ENCODE assay signal across 10 cellular contexts in the genomic region with DNA sequence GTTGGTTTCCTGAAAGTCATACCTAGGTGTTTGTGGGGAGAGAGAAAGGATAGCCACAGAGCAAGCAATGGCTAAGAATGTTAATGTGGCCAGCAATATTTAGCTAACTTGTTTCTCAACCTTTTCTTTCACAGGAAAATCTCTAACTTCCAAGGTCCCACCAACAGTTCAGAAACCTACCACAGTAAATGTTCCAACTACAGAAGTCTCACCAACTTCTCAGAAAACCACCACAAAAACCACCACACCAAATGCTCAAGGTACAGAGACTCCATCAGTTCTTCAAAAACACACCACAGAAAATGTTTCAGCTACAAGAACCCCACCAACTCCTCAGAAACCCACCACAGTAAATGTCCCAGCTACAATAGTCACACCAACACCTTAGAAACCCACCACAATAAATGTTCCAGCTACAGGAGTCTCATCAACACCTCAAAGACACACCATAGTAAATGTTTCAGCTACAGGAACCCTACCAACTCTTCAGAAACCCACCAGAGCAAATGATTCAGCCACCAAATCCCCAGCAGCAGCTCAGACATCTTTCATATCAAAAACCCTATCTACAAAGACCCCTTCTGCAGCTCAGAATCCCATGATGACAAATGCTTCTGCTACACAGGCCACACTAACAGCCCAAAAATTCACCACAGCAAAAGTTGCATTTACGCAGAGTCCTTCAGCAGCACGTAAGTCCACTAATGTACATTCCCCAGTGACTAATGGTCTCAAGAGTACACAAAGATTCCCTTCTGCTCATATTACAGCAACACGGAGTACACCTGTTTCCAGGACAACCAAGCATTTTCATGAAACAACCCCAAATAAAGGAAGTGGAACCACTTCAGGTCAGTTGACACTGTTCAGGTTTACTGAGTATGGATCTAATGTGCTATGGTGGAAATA. TPM values are rescaled to one million over a fixed set of nuclear protein-coding genes. Genes with fewer than 3 reads are reported as not detected.
DNase-seq lines count a peak whose midpoint lies in the region; ATAC-seq and TF ChIP-seq lines count a peak whose summit lies in the region.
"Had no signal": no experiment of that assay in that cellular context is flagged by ENCODE, and none has a peak within 500 bp of the region (broad histone marks: within the 10 kb centered on the region; RNA-seq: fewer than 3 reads in every experiment).

No MANE protein-coding gene starts in this region.

- ATAC-seq in activated CD4-positive, alpha-beta T cell treated with anti-CD3 and anti-CD28 coated beads for 36 hours: peak; percentile 67
- peak; percentile 69 for ATAC-seq in HG02798 (IDR thresholded peaks at IDR 0.05; ENCODE audit: poor library complexity, unreplicated experiment)
- ATAC-seq in stimulated activated effector memory CD8-positive, alpha-beta T cell treated with anti-CD3 and anti-CD28 coated beads, Interleukin-12 subunit alpha, Interleukin-12 subunit beta, amount 100 ng/mL, for 72 hours: peak; percentile 89

- H3K27me3 Mint-ChIP-seq in activated CD4-positive, alpha-beta T cell treated with anti-CD3 and anti-CD28 coated beads for 36 hours: no peaks in the 10 kb centered on the region

- H3K4me3 Mint-ChIP-seq in activated CD4-positive, alpha-beta T cell treated with anti-CD3 and anti-CD28 coated beads for 36 hours: peak overlapping the region; percentile 8
- peak overlapping the region; percentile 26 for H3K4me3 Mint-ChIP-seq in stimulated activated effector memory CD8-positive, alpha-beta T cell treated with anti-CD3 and anti-CD28 coated beads, Interleukin-12 subunit alpha, Interleukin-12 subunit beta, amount 100 ng/mL, for 72 hours

- peaks cover 69% of the 10 kb centered on the region for H3K4me1 Mint-ChIP-seq in activated CD4-positive, alpha-beta T cell treated with anti-CD3 and anti-CD28 coated beads for 36 hours
- H3K4me1 Mint-ChIP-seq in stimulated activated effector memory CD8-positive, alpha-beta T cell treated with anti-CD3 and anti-CD28 coated beads, Interleukin-12 subunit alpha, Interleukin-12 subunit beta, amount 100 ng/mL, for 72 hours: peaks cover 56% of the 10 kb centered on the region

- peaks cover 87% of the 10 kb centered on the region for H3K36me3 Mint-ChIP-seq in activated CD4-positive, alpha-beta T cell treated with anti-CD3 and anti-CD28 coated beads for 36 hours (ENCODE audit: low read depth)
- H3K36me3 Mint-ChIP-seq in stimulated activated effector memory CD8-positive, alpha-beta T cell treated with anti-CD3 and anti-CD28 coated beads, Interleukin-12 subunit alpha, Interleukin-12 subunit beta, amount 100 ng/mL, for 72 hours: peaks cover 82% of the 10 kb centered on the region

- DNase-seq in activated CD4-positive, alpha-beta T cell treated with anti-CD3 and anti-CD28 coated beads for 36 hours: peak; percentile 55
- no peak for DNase-seq in activated CD4-positive, alpha-beta T cell treated with anti-CD3 and anti-CD28 coated beads, Interleukin-2, amount 50 U/mL, for 1 hour
- peak; percentile 65 for DNase-seq in NCI-H774 (lab: John Stamatoyannopoulos, UW)
- peak; percentile 71 for DNase-seq in choroid plexus epithelial cell (ENCODE audit: low read depth)
- peak; percentile 27 to 78 for DNase-seq in stimulated activated effector memory CD8-positive, alpha-beta T cell treated with anti-CD3 and anti-CD28 coated beads, Interleukin-12 subunit alpha, Interleukin-12 subunit beta, amount 100 ng/mL, for 72 hours (ENCODE audit: low spot score in 2 of 2)
- DNase-seq in GOT3 (lab: John Stamatoyannopoulos, UW): no peak
- no peak for DNase-seq in NCI-H1694 (lab: John Stamatoyannopoulos, UW)

- H3K27ac Mint-ChIP-seq in activated CD4-positive, alpha-beta T cell treated with anti-CD3 and anti-CD28 coated beads for 36 hours: peak overlapping the region; percentile 86
- peak overlapping the region; percentile 90 for H3K27ac Mint-ChIP-seq in stimulated activated effector memory CD8-positive, alpha-beta T cell treated with anti-CD3 and anti-CD28 coated beads, Interleukin-12 subunit alpha, Interleukin-12 subunit beta, amount 100 ng/mL, for 72 hours

- POLR2A ChIA-PET in activated CD4-positive, alpha-beta T cell treated with anti-CD3 and anti-CD28 coated beads for 36 hours (lab: Charles Lee): interaction anchor here (0.6 to 3.0 kb wide), 6 partner anchors 15 to 520 kb away, joined by 3 to 49 read pairs (median 3); partner anchors contain the start of gene CD55

- intact Hi-C loops in activated CD4-positive, alpha-beta T cell treated with anti-CD3 and anti-CD28 coated beads for 36 hours (cut with DNase I, micrococcal nuclease): loop anchor here (1.0 to 5.0 kb wide), 7 partner anchors 16 to 285 kb away; partner anchors contain the start of genes CD55 (in 2 of the 2), PFKFB2 (in 1 of the 2) and YOD1 (in 1 of the 2)

- peaks cover 17% of the 10 kb centered on the region for H3K9me3 Mint-ChIP-seq in activated CD4-positive, alpha-beta T cell treated with anti-CD3 and anti-CD28 coated beads for 36 hours (ENCODE audit: low read depth)
- peaks cover 14% of the 10 kb centered on the region for H3K9me3 Mint-ChIP-seq in stimulated activated effector memory CD8-positive, alpha-beta T cell treated with anti-CD3 and anti-CD28 coated beads, Interleukin-12 subunit alpha, Interleukin-12 subunit beta, amount 100 ng/mL, for 72 hours

- no peak for TF ChIP-seq CTCF in choroid plexus epithelial cell (conservative IDR thresholded peaks at IDR 0.05; ENCODE audit: low read depth, low read length)

- CTCF ChIA-PET in activated CD4-positive, alpha-beta T cell treated with anti-CD3 and anti-CD28 coated beads for 36 hours (lab: Charles Lee): interaction anchor here (0.6 to 3.0 kb wide), 8 partner anchors 15 to 163 kb away, joined by 3 to 23 read pairs (median 5); partner anchors contain the start of gene CD55

- H3K4me3 ChIP-seq in choroid plexus epithelial cell (ENCODE audit: low read depth, low read length): no peak overlapping the region
- H3K4me3 ChIP-seq: BLaER1, skin epidermis had no signal

RNA-seq across cellular contexts. Expression of gene CD55, which starts 15.3 kb away (rescaled TPM):
- total RNA-seq in activated CD4-positive, alpha-beta T cell treated with anti-CD3 and anti-CD28 coated beads for 36 hours: 10 to 100 TPM; 56.8 to 92.7 TPM

Comparison
In these comparisons a context has a peak if more than half of its experiments do, and no peak if none do; other contexts are left out.
1. DNase-seq: peak in activated CD4-positive, alpha-beta T cell treated with anti-CD3 and anti-CD28 coated beads for 36 hours (single experiment), NCI-H774 (single experiment), choroid plexus epithelial cell (single experiment) and stimulated activated effector memory CD8-positive, alpha-beta T cell treated with anti-CD3 and anti-CD28 coated beads, Interleukin-12 subunit alpha, Interleukin-12 subunit beta, amount 100 ng/mL, for 72 hours (2 of 2); none in activated CD4-positive, alpha-beta T cell treated with anti-CD3 and anti-CD28 coated beads, Interleukin-2, amount 50 U/mL, for 1 hour (single experiment), GOT3 (single experiment) and NCI-H1694 (single experiment).
2. Peak in every context shown above with its lines, with median percentiles within 50 percentile points of each other: ATAC-seq.